In the genomic region with DNA sequence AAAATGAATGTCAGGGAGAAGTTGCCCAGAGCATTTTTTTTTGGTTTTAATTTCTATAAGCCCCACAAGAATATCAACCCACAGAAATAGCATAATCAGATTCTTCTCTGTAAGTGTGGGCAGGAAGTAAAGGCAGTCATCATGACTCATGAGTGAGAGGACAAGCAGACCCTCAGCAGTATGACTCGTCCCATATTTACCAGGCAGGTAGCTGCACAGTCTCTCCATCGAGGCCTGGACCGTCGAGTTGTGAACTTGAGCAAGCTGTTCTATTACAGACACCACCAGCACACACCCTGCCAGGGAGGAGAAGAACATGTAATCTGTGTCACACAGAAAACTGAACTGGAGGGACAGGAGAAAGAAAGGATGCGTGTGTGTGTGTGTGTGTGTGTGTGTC, we compare ENCODE assay signal across 9 cellular contexts. TPM values are rescaled to one million over a fixed set of nuclear protein-coding genes. Genes with fewer than 3 reads are reported as not detected.
A peak's percentile ranks its signal among the peaks of the same experiment; 100 is the strongest.
DNase-seq lines count a peak whose midpoint lies in the region; ATAC-seq lines count a peak whose summit lies in the region.
"Had no signal": no experiment of that assay in that cellular context is flagged by ENCODE, and none has a peak within 500 bp of the region (broad histone marks: within the 10 kb centered on the region; RNA-seq: fewer than 3 reads in every experiment).

No MANE protein-coding gene starts in this region.

- DNase-seq in Daoy (ENCODE audit: low read depth), result peak; percentile 81
- peak in 3 of 5 experiments; percentile 9 to 88 (median 20) for DNase-seq in T-helper 2 cell
- peak; percentile 35 for DNase-seq in astrocyte of the hippocampus (ENCODE audit: low read depth, low spot score)
- peak; percentile 44 to 48 for DNase-seq in stimulated activated CD4-positive, alpha-beta T cell treated with anti-CD3 and anti-CD28 coated beads, Interleukin-12 subunit alpha, Interleukin-12 subunit beta, amount 100 ng/mL, for 24 hours (ENCODE audit: low read depth in 2 of 2)
- no peak for DNase-seq in NCI-H748 treated with DMSO at 0.1 percent for 48 hours (lab: John Stamatoyannopoulos, UW)
- no peak for DNase-seq in UCSD-AML1 (lab: John Stamatoyannopoulos, UW; ENCODE audit: unreplicated experiment)
- DNase-seq: DMS79 had no signal

- ATAC-seq in HG03280 (IDR thresholded peaks at IDR 0.05; ENCODE audit: unreplicated experiment), result no peak
- no peak for ATAC-seq in GM21390 (IDR thresholded peaks at IDR 0.05; ENCODE audit: unreplicated experiment)

RNA-seq across cellular contexts. Expression of a gene that starts 37.8 kb away (rescaled TPM):
- 39.0 and 42.6 TPM in 2 replicates for total RNA-seq in Daoy (2014; rRNA removed; shearing (Covaris generic))

Comparison
In these comparisons a context has a peak if more than half of its experiments do, and no peak if none do; other contexts are left out.
1. DNase-seq: peak in Daoy (single experiment), T-helper 2 cell (3 of 5), astrocyte of the hippocampus (single experiment) and stimulated activated CD4-positive, alpha-beta T cell treated with anti-CD3 and anti-CD28 coated beads, Interleukin-12 subunit alpha, Interleukin-12 subunit beta, amount 100 ng/mL, for 24 hours (2 of 2); none in NCI-H748 treated with DMSO at 0.1 percent for 48 hours (single experiment) and UCSD-AML1 (single experiment).